Comparison of ENCODE assay signal across 16 cellular contexts in the genomic region with DNA sequence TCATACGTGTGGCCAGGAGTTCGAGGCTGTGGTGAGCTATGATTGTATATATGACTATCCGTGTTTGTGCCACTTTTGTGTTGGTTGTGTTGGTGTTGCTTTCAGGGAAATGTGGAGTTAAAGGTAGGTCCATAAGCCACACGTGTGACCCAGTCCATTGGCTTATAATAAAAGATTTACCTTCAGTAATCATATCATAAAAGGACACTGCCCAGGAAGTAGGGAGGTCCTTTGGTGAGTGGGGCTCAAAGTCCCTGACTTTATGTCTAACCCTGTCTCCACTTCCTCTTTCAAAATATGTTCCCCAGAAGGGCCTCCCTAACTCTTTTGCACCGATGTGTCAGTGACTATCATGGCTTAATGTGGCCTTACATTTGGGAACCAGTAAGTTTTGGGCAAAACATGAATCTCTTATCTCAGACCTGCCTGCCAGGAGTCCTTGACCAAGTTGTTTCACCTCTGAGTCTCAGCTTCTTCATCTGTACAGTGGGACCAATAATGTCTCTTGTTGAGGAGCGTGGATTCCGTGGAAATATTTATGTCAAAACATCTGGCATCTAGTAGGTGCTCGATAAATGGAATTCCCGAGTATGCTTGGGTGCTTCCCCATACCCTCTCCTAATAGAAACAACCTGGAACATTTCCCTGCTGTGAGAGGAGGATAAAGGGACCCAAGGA. TPM values are rescaled to one million over a fixed set of nuclear protein-coding genes. Genes with fewer than 3 reads are reported as not detected.
DNase-seq lines count a peak whose midpoint lies in the region; ATAC-seq and TF ChIP-seq lines count a peak whose summit lies in the region.
"Had no signal": no experiment of that assay in that cellular context is flagged by ENCODE, and none has a peak within 500 bp of the region (broad histone marks: within the 10 kb centered on the region; RNA-seq: fewer than 3 reads in every experiment).

No MANE protein-coding gene starts in this region.

- no peaks in the 10 kb centered on the region for H3K36me3 ChIP-seq in KOPT-K1 (ENCODE audit: insufficient read depth, low read length)
- H3K36me3 ChIP-seq in gastroesophageal sphincter: no peaks in the 10 kb centered on the region
- H3K36me3 ChIP-seq: thyroid gland had no signal

- peak overlapping the region; percentile 43 for H3K4me3 Mint-ChIP-seq in activated T-cell treated with anti-CD3 and anti-CD28 coated beads, Interleukin-2, amount 50 U/mL, for 24 hours
- no peak overlapping the region for H3K4me3 Mint-ChIP-seq in activated CD4-positive, alpha-beta memory T cell treated with anti-CD3 and anti-CD28 coated beads, Interleukin-2, amount 10 ng/mL, durations not matched to agents 7 days and 5 days
- H3K4me3 Mint-ChIP-seq in naive thymus-derived CD8-positive, alpha-beta T cell: peak overlapping the region in 9 of 10 donors; percentile 52 to 83 (median 68)

- TF ChIP-seq EP300 in gastroesophageal sphincter (IDR thresholded peaks at IDR 0.05): no peak

- H3K9me3 ChIP-seq in KOPT-K1 (ENCODE audit: insufficient read depth, low read length, poor library complexity, severe bottlenecking) (no peaks in the 10 kb centered on the region), gastroesophageal sphincter (no peaks in the 10 kb centered on the region)
- H3K9me3 ChIP-seq: thyroid gland had no signal

- ATAC-seq in naive thymus-derived CD8-positive, alpha-beta T cell: peak; percentile 11 to 33
- ATAC-seq in gastroesophageal sphincter (no peak), HG02970 (IDR thresholded peaks at IDR 0.05; ENCODE audit: low FRiP score, unreplicated experiment) (no peak)

- CTCF ChIA-PET in activated CD4-positive, alpha-beta memory T cell treated with anti-CD3 and anti-CD28 coated beads, Interleukin-2, amount 10 ng/mL, durations not matched to agents 7 days and 5 days (lab: Charles Lee): interaction anchor here (0.9 to 4.1 kb wide), 4 partner anchors 9 to 300 kb away, joined by 3 to 13 read pairs (median 4); no protein-coding TSS in a partner anchor

- no peak for TF ChIP-seq CTCF in gastroesophageal sphincter (IDR thresholded peaks at IDR 0.05)

- H3K9me3 Mint-ChIP-seq in activated T-cell treated with anti-CD3 and anti-CD28 coated beads, Interleukin-2, amount 50 U/mL, for 24 hours: no peaks in the 10 kb centered on the region
- H3K9me3 Mint-ChIP-seq in activated CD4-positive, alpha-beta memory T cell treated with anti-CD3 and anti-CD28 coated beads, Interleukin-2, amount 10 ng/mL, durations not matched to agents 7 days and 5 days: no peaks in the 10 kb centered on the region
- peaks cover 0 to 2% (median 0%) of the 10 kb centered on the region in 9 donors for H3K9me3 Mint-ChIP-seq in naive thymus-derived CD8-positive, alpha-beta T cell

- 71 to 80% methylated on average over 7 of the region's 9 CpGs for WGBS in gastroesophageal sphincter (ENCODE audit: low coverage in 1 of 2), 2 donors

- H3K27me3 Mint-ChIP-seq in activated T-cell treated with anti-CD3 and anti-CD28 coated beads, Interleukin-2, amount 50 U/mL, for 24 hours: no peaks in the 10 kb centered on the region
- H3K27me3 Mint-ChIP-seq in activated CD4-positive, alpha-beta memory T cell treated with anti-CD3 and anti-CD28 coated beads, Interleukin-2, amount 10 ng/mL, durations not matched to agents 7 days and 5 days: peaks cover 40% of the 10 kb centered on the region
- no peaks in the 10 kb centered on the region for H3K27me3 Mint-ChIP-seq in naive thymus-derived CD8-positive, alpha-beta T cell

- H3K4me1 Mint-ChIP-seq in activated T-cell treated with anti-CD3 and anti-CD28 coated beads, Interleukin-2, amount 50 U/mL, for 24 hours (ENCODE audit: low read depth): peaks cover 42% of the 10 kb centered on the region
- peaks cover 31% of the 10 kb centered on the region for H3K4me1 Mint-ChIP-seq in activated CD4-positive, alpha-beta memory T cell treated with anti-CD3 and anti-CD28 coated beads, Interleukin-2, amount 10 ng/mL, durations not matched to agents 7 days and 5 days
- peaks cover 18 to 30% (median 28%) of the 10 kb centered on the region in 4 donors for H3K4me1 Mint-ChIP-seq in naive thymus-derived CD8-positive, alpha-beta T cell

- H3K27ac ChIP-seq in KOPT-K1 (ENCODE audit: low read depth, low read length, poor library complexity, severe bottlenecking) (peak overlapping the region; percentile 48), gastroesophageal sphincter (no peak overlapping the region)
- H3K27ac ChIP-seq: thyroid gland had no signal

- no peak overlapping the region for H3K4me3 ChIP-seq in gastroesophageal sphincter
- H3K4me3 ChIP-seq: thyroid gland had no signal

- H3K4me1 ChIP-seq in gastroesophageal sphincter: peaks cover 0 to 3% (median 0%) of the 10 kb centered on the region in 3 donors

- POLR2A ChIA-PET in activated CD4-positive, alpha-beta memory T cell treated with anti-CD3 and anti-CD28 coated beads, Interleukin-2, amount 10 ng/mL, durations not matched to agents 7 days and 5 days (lab: Charles Lee): interaction anchor here (0.7 to 2.5 kb wide), 6 partner anchors 18 to 90 kb away, joined by 3 to 11 read pairs (median 3); no protein-coding TSS in a partner anchor
- POLR2A ChIA-PET in naive thymus-derived CD8-positive, alpha-beta T cell (lab: Charles Lee): interaction anchor here (0.6 to 4.2 kb wide), 4 partner anchors 9 to 299 kb away, joined by 4 to 27 read pairs (median 14); a partner anchor contains a TSS

- H3K36me3 Mint-ChIP-seq in activated T-cell treated with anti-CD3 and anti-CD28 coated beads, Interleukin-2, amount 50 U/mL, for 24 hours (ENCODE audit: low read depth): no peaks in the 10 kb centered on the region
- H3K36me3 Mint-ChIP-seq in activated CD4-positive, alpha-beta memory T cell treated with anti-CD3 and anti-CD28 coated beads, Interleukin-2, amount 10 ng/mL, durations not matched to agents 7 days and 5 days (ENCODE audit: low read depth): no peaks in the 10 kb centered on the region
- no peaks in the 10 kb centered on the region for H3K36me3 Mint-ChIP-seq in naive thymus-derived CD8-positive, alpha-beta T cell

- no peak for DNase-seq in activated T-cell treated with anti-CD3 and anti-CD28 coated beads, Interleukin-2, amount 50 U/mL, for 24 hours
- no peak for DNase-seq in activated T-cell treated with anti-CD3 and anti-CD28 coated beads for 4 hours
- no peak for DNase-seq in activated CD4-positive, alpha-beta memory T cell treated with anti-CD3 and anti-CD28 coated beads, Interleukin-2, amount 10 ng/mL, durations not matched to agents 7 days and 5 days
- DNase-seq in naive thymus-derived CD8-positive, alpha-beta T cell: no peak
- DNase-seq in occipital lobe (lab: John Stamatoyannopoulos, UW): no peak
- DNase-seq: DMS53, thyroid gland had no signal

- no peak for TF ChIP-seq POLR2A in gastroesophageal sphincter (IDR thresholded peaks at IDR 0.05)

- no peaks in the 10 kb centered on the region for H3K27me3 ChIP-seq in gastroesophageal sphincter
- H3K27me3 ChIP-seq: thyroid gland had no signal

- peak overlapping the region; percentile 91 for H3K27ac Mint-ChIP-seq in activated T-cell treated with anti-CD3 and anti-CD28 coated beads, Interleukin-2, amount 50 U/mL, for 24 hours
- H3K27ac Mint-ChIP-seq in activated CD4-positive, alpha-beta memory T cell treated with anti-CD3 and anti-CD28 coated beads, Interleukin-2, amount 10 ng/mL, durations not matched to agents 7 days and 5 days: peak overlapping the region; percentile 48
- peak overlapping the region; percentile 80 to 94 (median 91) for H3K27ac Mint-ChIP-seq in naive thymus-derived CD8-positive, alpha-beta T cell
- H3K27ac Mint-ChIP-seq: progenitor cell of endocrine pancreas had no signal

RNA-seq across cellular contexts. Expression of a gene that starts 4.8 kb away (rescaled TPM):
- total RNA-seq in activated CD4-positive, alpha-beta memory T cell treated with anti-CD3 and anti-CD28 coated beads, Interleukin-2, amount 10 ng/mL, durations not matched to agents 7 days and 5 days: not detected
- total RNA-seq in naive thymus-derived CD8-positive, alpha-beta T cell: not detected
- polyA plus RNA-seq in naive thymus-derived CD8-positive, alpha-beta T cell: not detected
- not detected for total RNA-seq in occipital lobe
- not detected for total RNA-seq in gastroesophageal sphincter
- total RNA-seq: cerebellum, epithelial cell of proximal tubule, M059J, progenitor cell of endocrine pancreas, thyroid gland had no signal
- polyA plus RNA-seq: AG04450, keratinocyte had no signal

RNA-seq across cellular contexts. Expression of a gene that starts 8.3 kb away (rescaled TPM):
- 100 to 1,000 TPM; 136 to 142 TPM for total RNA-seq in activated CD4-positive, alpha-beta memory T cell treated with anti-CD3 and anti-CD28 coated beads, Interleukin-2, amount 10 ng/mL, durations not matched to agents 7 days and 5 days
- 10 to 100 TPM; 15.8 to 16.5 TPM for total RNA-seq in naive thymus-derived CD8-positive, alpha-beta T cell
- polyA plus RNA-seq in naive thymus-derived CD8-positive, alpha-beta T cell: 10 to 100 TPM; 13.5 to 24.0 (median 13.5) TPM
- total RNA-seq in occipital lobe (not detected), gastroesophageal sphincter (10 to 100 TPM in 1 of 4 donors, 1 to 10 TPM in 3; 5.3 to 10.5 (median 6.9) TPM)

RNA-seq across cellular contexts. Expression of a gene that starts 9.1 kb away (rescaled TPM):
- not detected for total RNA-seq in activated CD4-positive, alpha-beta memory T cell treated with anti-CD3 and anti-CD28 coated beads, Interleukin-2, amount 10 ng/mL, durations not matched to agents 7 days and 5 days
- total RNA-seq in naive thymus-derived CD8-positive, alpha-beta T cell: not detected
- polyA plus RNA-seq in naive thymus-derived CD8-positive, alpha-beta T cell: not detected
- total RNA-seq in occipital lobe: not detected
- not detected for total RNA-seq in gastroesophageal sphincter
- total RNA-seq: cerebellum, epithelial cell of proximal tubule, M059J, progenitor cell of endocrine pancreas, thyroid gland had no signal
- polyA plus RNA-seq: AG04450, keratinocyte had no signal

RNA-seq across cellular contexts. Expression of a gene that starts 12.0 kb away (rescaled TPM):
- not detected for total RNA-seq in activated CD4-positive, alpha-beta memory T cell treated with anti-CD3 and anti-CD28 coated beads, Interleukin-2, amount 10 ng/mL, durations not matched to agents 7 days and 5 days
- total RNA-seq in naive thymus-derived CD8-positive, alpha-beta T cell: not detected
- polyA plus RNA-seq in naive thymus-derived CD8-positive, alpha-beta T cell: not detected
- total RNA-seq in occipital lobe: not detected
- total RNA-seq in gastroesophageal sphincter: not detected
- total RNA-seq: cerebellum, epithelial cell of proximal tubule, M059J, progenitor cell of endocrine pancreas had no signal
- polyA plus RNA-seq: AG04450, keratinocyte had no signal

RNA-seq across cellular contexts. Expression of a gene that starts 16.8 kb away (rescaled TPM):
- total RNA-seq in activated CD4-positive, alpha-beta memory T cell treated with anti-CD3 and anti-CD28 coated beads, Interleukin-2, amount 10 ng/mL, durations not matched to agents 7 days and 5 days: not detected
- total RNA-seq in naive thymus-derived CD8-positive, alpha-beta T cell: not detected
- polyA plus RNA-seq in naive thymus-derived CD8-positive, alpha-beta T cell: not detected
- total RNA-seq in occipital lobe (not detected), gastroesophageal sphincter (not detected)
- total RNA-seq: cerebellum, epithelial cell of proximal tubule, M059J, progenitor cell of endocrine pancreas had no signal
- polyA plus RNA-seq: AG04450, keratinocyte had no signal

Comparison
In these comparisons a context has a peak if more than half of its experiments do, and no peak if none do; other contexts are left out.
1. ATAC-seq: peak in naive thymus-derived CD8-positive, alpha-beta T cell (2 of 2); none in gastroesophageal sphincter (single experiment) and HG02970 (single experiment).
2. RNA of a gene that starts 8.3 kb away (total RNA-seq): 136 to 142 TPM in activated CD4-positive, alpha-beta memory T cell treated with anti-CD3 and anti-CD28 coated beads, Interleukin-2, amount 10 ng/mL, durations not matched to agents 7 days and 5 days; 15.8 to 16.5 TPM in naive thymus-derived CD8-positive, alpha-beta T cell, 5.3 to 10.5 TPM in gastroesophageal sphincter and not detected in occipital lobe (single experiment); every median in the first group is over 4 times any median in the second.
3. Peak in every context shown above with its lines, with median percentiles within 50 percentile points of each other: H3K27ac Mint-ChIP-seq.